In the genomic region with DNA sequence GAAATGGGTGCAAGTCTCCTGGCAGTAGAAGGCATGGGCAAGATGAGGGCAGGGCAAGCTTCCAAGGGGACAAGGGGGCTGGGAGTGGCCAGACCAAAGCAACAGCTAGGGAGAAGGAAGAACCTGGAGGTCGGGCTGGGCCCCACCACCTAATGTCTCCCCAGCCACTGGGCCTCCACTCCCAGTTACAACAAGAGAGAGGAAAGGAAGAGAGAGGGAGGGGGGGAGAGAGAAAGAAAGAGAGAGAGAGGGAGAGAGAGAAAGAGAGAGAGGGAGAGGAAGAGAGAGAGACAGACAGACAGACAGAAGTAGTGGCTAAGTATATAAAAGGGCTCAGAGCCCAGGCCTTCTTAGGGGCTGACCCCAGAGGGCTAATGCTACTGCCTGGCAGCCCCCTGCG, we compare ENCODE assay signal across 1 cellular context.
TF ChIP-seq lines count a peak whose summit lies in the region.

No MANE protein-coding gene starts in this region.

TF ChIP-seq in K562, 482 proteins besides CTCF, POLR2A, EP300 and RAD21:
- TF ChIP-seq BCOR (IDR thresholded peaks at IDR 0.05) (no peak), RBM39 (optimal IDR thresholded peaks at IDR 0.05; ENCODE audit: low read depth, low read length) (no peak), ZBTB17 (CRISPR knock-in tag; IDR thresholded peaks at IDR 0.05) (peak; percentile 25; the same call in 1 of the 2 replicates), ZNF507 (tag; conservative IDR thresholded peaks at IDR 0.05) (no peak), FOSL1 (tag; conservative IDR thresholded peaks at IDR 0.05) (no peak), JUND (IDR thresholded peaks at IDR 0.05; ENCODE audit: borderline replicate concordance, low read depth, low read length) (no peak), JUND (tag; IDR thresholded peaks at IDR 0.05; ENCODE audit: borderline replicate concordance, low read depth, low read length) (no peak), RCOR1 (IDR thresholded peaks at IDR 0.05; ENCODE audit: borderline replicate concordance in 1 of 2, low read depth in 2 of 2, low read length in 2 of 2) (no peak), KDM1A (IDR thresholded peaks at IDR 0.05) (no peak)
- TF ChIP-seq, protein P1, sequence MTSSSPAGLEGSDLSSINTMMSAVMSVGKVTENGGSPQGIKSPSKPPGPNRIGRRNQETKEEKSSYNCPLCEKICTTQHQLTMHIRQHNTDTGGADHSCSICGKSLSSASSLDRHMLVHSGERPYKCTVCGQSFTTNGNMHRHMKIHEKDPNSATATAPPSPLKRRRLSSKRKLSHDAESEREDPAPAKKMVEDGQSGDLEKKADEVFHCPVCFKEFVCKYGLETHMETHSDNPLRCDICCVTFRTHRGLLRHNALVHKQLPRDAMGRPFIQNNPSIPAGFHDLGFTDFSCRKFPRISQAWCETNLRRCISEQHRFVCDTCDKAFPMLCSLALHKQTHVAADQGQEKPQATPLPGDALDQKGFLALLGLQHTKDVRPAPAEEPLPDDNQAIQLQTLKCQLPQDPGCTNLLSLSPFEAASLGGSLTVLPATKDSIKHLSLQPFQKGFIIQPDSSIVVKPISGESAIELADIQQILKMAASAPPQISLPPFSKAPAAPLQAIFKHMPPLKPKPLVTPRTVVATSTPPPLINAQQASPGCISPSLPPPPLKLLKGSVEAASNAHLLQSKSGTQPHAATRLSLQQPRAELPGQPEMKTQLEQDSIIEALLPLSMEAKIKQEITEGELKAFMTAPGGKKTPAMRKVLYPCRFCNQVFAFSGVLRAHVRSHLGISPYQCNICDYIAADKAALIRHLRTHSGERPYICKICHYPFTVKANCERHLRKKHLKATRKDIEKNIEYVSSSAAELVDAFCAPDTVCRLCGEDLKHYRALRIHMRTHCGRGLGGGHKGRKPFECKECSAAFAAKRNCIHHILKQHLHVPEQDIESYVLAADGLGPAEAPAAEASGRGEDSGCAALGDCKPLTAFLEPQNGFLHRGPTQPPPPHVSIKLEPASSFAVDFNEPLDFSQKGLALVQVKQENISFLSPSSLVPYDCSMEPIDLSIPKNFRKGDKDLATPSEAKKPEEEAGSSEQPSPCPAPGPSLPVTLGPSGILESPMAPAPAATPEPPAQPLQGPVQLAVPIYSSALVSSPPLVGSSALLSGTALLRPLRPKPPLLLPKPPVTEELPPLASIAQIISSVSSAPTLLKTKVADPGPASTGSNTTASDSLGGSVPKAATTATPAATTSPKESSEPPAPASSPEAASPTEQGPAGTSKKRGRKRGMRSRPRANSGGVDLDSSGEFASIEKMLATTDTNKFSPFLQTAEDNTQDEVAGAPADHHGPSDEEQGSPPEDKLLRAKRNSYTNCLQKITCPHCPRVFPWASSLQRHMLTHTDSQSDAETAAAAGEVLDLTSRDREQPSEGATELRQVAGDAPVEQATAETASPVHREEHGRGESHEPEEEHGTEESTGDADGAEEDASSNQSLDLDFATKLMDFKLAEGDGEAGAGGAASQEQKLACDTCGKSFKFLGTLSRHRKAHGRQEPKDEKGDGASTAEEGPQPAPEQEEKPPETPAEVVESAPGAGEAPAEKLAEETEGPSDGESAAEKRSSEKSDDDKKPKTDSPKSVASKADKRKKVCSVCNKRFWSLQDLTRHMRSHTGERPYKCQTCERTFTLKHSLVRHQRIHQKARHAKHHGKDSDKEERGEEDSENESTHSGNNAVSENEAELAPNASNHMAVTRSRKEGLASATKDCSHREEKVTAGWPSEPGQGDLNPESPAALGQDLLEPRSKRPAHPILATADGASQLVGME (CRISPR knock-in tag; IDR thresholded peaks at IDR 0.05), result no peak
- TF ChIP-seq, protein P2, sequence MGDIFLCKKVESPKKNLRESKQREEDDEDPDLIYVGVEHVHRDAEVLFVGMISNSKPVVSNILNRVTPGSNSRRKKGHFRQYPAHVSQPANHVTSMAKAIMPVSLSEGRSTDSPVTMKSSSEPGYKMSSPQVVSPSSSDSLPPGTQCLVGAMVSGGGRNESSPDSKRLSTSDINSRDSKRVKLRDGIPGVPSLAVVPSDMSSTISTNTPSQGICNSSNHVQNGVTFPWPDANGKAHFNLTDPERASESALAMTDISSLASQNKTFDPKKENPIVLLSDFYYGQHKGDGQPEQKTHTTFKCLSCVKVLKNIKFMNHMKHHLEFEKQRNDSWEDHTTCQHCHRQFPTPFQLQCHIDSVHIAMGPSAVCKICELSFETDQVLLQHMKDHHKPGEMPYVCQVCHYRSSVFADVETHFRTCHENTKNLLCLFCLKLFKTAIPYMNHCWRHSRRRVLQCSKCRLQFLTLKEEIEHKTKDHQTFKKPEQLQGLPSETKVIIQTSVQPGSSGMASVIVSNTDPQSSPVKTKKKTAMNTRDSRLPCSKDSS (IDR thresholded peaks at IDR 0.05; ENCODE audit: low read depth, partially characterized antibody), result no peak
- TF ChIP-seq, protein P3, sequence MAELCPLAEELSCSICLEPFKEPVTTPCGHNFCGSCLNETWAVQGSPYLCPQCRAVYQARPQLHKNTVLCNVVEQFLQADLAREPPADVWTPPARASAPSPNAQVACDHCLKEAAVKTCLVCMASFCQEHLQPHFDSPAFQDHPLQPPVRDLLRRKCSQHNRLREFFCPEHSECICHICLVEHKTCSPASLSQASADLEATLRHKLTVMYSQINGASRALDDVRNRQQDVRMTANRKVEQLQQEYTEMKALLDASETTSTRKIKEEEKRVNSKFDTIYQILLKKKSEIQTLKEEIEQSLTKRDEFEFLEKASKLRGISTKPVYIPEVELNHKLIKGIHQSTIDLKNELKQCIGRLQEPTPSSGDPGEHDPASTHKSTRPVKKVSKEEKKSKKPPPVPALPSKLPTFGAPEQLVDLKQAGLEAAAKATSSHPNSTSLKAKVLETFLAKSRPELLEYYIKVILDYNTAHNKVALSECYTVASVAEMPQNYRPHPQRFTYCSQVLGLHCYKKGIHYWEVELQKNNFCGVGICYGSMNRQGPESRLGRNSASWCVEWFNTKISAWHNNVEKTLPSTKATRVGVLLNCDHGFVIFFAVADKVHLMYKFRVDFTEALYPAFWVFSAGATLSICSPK (IDR thresholded peaks at IDR 0.05; ENCODE audit: borderline replicate concordance), result no peak
- TF ChIP-seq, protein P4, sequence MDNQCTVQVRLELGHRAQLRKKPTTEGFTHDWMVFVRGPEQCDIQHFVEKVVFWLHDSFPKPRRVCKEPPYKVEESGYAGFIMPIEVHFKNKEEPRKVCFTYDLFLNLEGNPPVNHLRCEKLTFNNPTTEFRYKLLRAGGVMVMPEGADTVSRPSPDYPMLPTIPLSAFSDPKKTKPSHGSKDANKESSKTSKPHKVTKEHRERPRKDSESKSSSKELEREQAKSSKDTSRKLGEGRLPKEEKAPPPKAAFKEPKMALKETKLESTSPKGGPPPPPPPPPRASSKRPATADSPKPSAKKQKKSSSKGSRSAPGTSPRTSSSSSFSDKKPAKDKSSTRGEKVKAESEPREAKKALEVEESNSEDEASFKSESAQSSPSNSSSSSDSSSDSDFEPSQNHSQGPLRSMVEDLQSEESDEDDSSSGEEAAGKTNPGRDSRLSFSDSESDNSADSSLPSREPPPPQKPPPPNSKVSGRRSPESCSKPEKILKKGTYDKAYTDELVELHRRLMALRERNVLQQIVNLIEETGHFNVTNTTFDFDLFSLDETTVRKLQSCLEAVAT (IDR thresholded peaks at IDR 0.05), result peak in 1 of 2 experiments; percentile 61; a peak in 1 of 4 replicates
- TF ChIP-seq, protein P5, sequence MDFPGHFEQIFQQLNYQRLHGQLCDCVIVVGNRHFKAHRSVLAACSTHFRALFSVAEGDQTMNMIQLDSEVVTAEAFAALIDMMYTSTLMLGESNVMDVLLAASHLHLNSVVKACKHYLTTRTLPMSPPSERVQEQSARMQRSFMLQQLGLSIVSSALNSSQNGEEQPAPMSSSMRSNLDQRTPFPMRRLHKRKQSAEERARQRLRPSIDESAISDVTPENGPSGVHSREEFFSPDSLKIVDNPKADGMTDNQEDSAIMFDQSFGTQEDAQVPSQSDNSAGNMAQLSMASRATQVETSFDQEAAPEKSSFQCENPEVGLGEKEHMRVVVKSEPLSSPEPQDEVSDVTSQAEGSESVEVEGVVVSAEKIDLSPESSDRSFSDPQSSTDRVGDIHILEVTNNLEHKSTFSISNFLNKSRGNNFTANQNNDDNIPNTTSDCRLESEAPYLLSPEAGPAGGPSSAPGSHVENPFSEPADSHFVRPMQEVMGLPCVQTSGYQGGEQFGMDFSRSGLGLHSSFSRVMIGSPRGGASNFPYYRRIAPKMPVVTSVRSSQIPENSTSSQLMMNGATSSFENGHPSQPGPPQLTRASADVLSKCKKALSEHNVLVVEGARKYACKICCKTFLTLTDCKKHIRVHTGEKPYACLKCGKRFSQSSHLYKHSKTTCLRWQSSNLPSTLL (IDR thresholded peaks at IDR 0.05), result no peak
